In the genomic region with DNA sequence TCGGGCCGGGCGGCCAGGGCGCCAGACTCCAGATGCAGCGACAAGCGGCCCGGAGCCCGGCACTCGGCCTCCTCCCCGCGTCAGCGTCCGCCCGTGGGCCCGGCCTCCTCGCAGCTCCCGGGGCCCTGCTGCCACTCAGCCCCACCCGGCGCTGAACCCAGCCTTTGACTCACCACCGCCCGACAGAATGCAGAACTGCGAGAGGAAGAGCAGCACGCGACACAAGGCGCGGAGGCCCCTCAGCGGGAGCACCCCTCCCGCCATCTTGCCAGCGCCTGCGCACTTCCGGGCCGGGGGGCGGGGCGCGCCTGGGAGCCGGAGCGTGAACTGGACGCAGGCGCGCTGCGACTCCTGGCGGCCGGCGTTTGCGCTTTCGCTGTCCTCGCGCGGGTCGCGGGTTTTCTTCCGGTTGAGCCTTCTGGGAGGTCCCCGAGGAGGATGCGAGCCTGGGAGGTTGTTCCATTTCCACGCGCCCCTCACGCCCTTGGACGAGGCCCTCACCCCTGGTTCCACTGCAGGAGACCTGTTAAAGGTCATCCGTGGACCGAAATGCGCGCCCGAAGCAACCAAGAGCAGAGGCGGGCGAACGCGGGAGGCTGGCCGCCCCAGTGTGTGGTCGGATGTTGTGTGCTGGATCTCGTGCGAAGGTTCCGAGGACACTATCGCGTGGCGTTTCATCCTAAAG, we compare ENCODE assay signal across 1 cellular context.
TF ChIP-seq lines count a peak whose summit lies in the region.

A gene with protein sequence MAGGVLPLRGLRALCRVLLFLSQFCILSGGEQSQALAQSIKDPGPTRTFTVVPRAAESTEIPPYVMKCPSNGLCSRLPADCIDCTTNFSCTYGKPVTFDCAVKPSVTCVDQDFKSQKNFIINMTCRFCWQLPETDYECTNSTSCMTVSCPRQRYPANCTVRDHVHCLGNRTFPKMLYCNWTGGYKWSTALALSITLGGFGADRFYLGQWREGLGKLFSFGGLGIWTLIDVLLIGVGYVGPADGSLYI (minus strand): TSS at position 284 of the 685 bp plus-strand sequence. CDS start 20 bp downstream, at position 264.

TF ChIP-seq in HEK293, 187 proteins besides CTCF, POLR2A, EP300 and RAD21 (continued from another document and continues in another):
- TF ChIP-seq ZBTB1 (tag by site-specific recombination; IDR thresholded peaks at IDR 0.05) (0 out of 2 replicates have a peak, but pooled peaks have one; percentile 5), SP7 (tag by site-specific recombination; IDR thresholded peaks at IDR 0.05) (peak; percentile 82), ZNF391 (tag by site-specific recombination; IDR thresholded peaks at IDR 0.05; ENCODE audit: borderline replicate concordance, low read depth) (peak; percentile 29; the same call in 1 of the 2 replicates), ZNF626 (tag by site-specific recombination; IDR thresholded peaks at IDR 0.05) (peak; percentile 83; the same call in 1 of the 2 replicates), HOXD13 (CRISPR knock-in tag; IDR thresholded peaks at IDR 0.05; ENCODE audit: borderline replicate concordance) (peak; percentile 74; the same call in 1 of the 2 replicates), ZNF677 (tag by site-specific recombination; IDR thresholded peaks at IDR 0.05) (peak; percentile 60; the same call in 1 of the 2 replicates), ZNF133 (tag by site-specific recombination; IDR thresholded peaks at IDR 0.05) (no peak), OVOL3 (tag by site-specific recombination; IDR thresholded peaks at IDR 0.05) (0 out of 2 replicates have a peak, but pooled peaks have one; percentile 12), ZBTB20 (tag by site-specific recombination; IDR thresholded peaks at IDR 0.05) (peak; percentile 99), ZNF555 (tag by site-specific recombination; conservative IDR thresholded peaks at IDR 0.05) (no peak), ZNF549 (tag by site-specific recombination; IDR thresholded peaks at IDR 0.05) (0 out of 2 replicates have a peak, but pooled peaks have one; percentile 32), ZEB2 (tag by site-specific recombination; IDR thresholded peaks at IDR 0.05) (peak; percentile 83), ZNF707 (tag by site-specific recombination; IDR thresholded peaks at IDR 0.05) (no peak), ZNF324 (tag by site-specific recombination; IDR thresholded peaks at IDR 0.05) (0 out of 2 replicates have a peak, but pooled peaks have one; percentile 18), GLI4 (tag by site-specific recombination; IDR thresholded peaks at IDR 0.05) (0 out of 2 replicates have a peak, but pooled peaks have one; percentile 25), ZSCAN23 (tag by site-specific recombination; IDR thresholded peaks at IDR 0.05) (no peak), ZNF394 (tag by site-specific recombination; IDR thresholded peaks at IDR 0.05; ENCODE audit: borderline replicate concordance) (no peak), SETDB1 (IDR thresholded peaks at IDR 0.05; ENCODE audit: insufficient read length, low read length) (no peak), ZNF155 (tag by site-specific recombination; IDR thresholded peaks at IDR 0.05) (no peak), SP3 (tag by site-specific recombination; IDR thresholded peaks at IDR 0.05) (peak; percentile 65), HOXA7 (CRISPR knock-in tag; IDR thresholded peaks at IDR 0.05; ENCODE audit: borderline replicate concordance) (no peak), ZBTB21 (tag by site-specific recombination; IDR thresholded peaks at IDR 0.05) (no peak), ZNF146 (tag by site-specific recombination; IDR thresholded peaks at IDR 0.05) (no peak; the same call in 1 of the 2 replicates), ZNF341 (tag by site-specific recombination; IDR thresholded peaks at IDR 0.05; ENCODE audit: low read depth) (peak; percentile 68), ZFP37 (tag by site-specific recombination; IDR thresholded peaks at IDR 0.05) (peak; percentile 81), KLF8 (tag by site-specific recombination; IDR thresholded peaks at IDR 0.05) (peak; percentile 88), ZNF701 (tag by site-specific recombination; IDR thresholded peaks at IDR 0.05) (no peak)
- TF ChIP-seq, protein P1, sequence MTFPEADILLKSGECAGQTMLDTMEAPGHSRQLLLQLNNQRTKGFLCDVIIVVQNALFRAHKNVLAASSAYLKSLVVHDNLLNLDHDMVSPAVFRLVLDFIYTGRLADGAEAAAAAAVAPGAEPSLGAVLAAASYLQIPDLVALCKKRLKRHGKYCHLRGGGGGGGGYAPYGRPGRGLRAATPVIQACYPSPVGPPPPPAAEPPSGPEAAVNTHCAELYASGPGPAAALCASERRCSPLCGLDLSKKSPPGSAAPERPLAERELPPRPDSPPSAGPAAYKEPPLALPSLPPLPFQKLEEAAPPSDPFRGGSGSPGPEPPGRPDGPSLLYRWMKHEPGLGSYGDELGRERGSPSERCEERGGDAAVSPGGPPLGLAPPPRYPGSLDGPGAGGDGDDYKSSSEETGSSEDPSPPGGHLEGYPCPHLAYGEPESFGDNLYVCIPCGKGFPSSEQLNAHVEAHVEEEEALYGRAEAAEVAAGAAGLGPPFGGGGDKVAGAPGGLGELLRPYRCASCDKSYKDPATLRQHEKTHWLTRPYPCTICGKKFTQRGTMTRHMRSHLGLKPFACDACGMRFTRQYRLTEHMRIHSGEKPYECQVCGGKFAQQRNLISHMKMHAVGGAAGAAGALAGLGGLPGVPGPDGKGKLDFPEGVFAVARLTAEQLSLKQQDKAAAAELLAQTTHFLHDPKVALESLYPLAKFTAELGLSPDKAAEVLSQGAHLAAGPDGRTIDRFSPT (tag by site-specific recombination; IDR thresholded peaks at IDR 0.05), result no peak; the same call in 1 of the 2 replicates
- TF ChIP-seq, protein P2, sequence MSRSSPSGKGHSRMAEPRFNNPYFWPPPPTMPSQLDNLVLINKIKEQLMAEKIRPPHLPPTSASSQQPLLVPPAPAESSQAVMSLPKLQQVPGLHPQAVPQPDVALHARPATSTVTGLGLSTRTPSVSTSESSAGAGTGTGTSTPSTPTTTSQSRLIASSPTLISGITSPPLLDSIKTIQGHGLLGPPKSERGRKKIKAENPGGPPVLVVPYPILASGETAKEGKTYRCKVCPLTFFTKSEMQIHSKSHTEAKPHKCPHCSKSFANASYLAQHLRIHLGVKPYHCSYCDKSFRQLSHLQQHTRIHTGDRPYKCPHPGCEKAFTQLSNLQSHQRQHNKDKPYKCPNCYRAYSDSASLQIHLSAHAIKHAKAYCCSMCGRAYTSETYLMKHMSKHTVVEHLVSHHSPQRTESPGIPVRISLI (tag by site-specific recombination; IDR thresholded peaks at IDR 0.05), result no peak
- TF ChIP-seq, protein P3, sequence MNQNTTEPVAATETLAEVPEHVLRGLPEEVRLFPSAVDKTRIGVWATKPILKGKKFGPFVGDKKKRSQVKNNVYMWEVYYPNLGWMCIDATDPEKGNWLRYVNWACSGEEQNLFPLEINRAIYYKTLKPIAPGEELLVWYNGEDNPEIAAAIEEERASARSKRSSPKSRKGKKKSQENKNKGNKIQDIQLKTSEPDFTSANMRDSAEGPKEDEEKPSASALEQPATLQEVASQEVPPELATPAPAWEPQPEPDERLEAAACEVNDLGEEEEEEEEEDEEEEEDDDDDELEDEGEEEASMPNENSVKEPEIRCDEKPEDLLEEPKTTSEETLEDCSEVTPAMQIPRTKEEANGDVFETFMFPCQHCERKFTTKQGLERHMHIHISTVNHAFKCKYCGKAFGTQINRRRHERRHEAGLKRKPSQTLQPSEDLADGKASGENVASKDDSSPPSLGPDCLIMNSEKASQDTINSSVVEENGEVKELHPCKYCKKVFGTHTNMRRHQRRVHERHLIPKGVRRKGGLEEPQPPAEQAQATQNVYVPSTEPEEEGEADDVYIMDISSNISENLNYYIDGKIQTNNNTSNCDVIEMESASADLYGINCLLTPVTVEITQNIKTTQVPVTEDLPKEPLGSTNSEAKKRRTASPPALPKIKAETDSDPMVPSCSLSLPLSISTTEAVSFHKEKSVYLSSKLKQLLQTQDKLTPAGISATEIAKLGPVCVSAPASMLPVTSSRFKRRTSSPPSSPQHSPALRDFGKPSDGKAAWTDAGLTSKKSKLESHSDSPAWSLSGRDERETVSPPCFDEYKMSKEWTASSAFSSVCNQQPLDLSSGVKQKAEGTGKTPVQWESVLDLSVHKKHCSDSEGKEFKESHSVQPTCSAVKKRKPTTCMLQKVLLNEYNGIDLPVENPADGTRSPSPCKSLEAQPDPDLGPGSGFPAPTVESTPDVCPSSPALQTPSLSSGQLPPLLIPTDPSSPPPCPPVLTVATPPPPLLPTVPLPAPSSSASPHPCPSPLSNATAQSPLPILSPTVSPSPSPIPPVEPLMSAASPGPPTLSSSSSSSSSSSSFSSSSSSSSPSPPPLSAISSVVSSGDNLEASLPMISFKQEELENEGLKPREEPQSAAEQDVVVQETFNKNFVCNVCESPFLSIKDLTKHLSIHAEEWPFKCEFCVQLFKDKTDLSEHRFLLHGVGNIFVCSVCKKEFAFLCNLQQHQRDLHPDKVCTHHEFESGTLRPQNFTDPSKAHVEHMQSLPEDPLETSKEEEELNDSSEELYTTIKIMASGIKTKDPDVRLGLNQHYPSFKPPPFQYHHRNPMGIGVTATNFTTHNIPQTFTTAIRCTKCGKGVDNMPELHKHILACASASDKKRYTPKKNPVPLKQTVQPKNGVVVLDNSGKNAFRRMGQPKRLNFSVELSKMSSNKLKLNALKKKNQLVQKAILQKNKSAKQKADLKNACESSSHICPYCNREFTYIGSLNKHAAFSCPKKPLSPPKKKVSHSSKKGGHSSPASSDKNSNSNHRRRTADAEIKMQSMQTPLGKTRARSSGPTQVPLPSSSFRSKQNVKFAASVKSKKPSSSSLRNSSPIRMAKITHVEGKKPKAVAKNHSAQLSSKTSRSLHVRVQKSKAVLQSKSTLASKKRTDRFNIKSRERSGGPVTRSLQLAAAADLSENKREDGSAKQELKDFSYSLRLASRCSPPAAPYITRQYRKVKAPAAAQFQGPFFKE (tag by site-specific recombination; IDR thresholded peaks at IDR 0.05; ENCODE audit: borderline replicate concordance), result no peak
- TF ChIP-seq, protein P4, sequence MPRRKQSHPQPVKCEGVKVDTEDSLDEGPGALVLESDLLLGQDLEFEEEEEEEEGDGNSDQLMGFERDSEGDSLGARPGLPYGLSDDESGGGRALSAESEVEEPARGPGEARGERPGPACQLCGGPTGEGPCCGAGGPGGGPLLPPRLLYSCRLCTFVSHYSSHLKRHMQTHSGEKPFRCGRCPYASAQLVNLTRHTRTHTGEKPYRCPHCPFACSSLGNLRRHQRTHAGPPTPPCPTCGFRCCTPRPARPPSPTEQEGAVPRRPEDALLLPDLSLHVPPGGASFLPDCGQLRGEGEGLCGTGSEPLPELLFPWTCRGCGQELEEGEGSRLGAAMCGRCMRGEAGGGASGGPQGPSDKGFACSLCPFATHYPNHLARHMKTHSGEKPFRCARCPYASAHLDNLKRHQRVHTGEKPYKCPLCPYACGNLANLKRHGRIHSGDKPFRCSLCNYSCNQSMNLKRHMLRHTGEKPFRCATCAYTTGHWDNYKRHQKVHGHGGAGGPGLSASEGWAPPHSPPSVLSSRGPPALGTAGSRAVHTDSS (tag by site-specific recombination; IDR thresholded peaks at IDR 0.05), result peak; percentile 51; the same call in 1 of the 2 replicates
- TF ChIP-seq, protein P5, sequence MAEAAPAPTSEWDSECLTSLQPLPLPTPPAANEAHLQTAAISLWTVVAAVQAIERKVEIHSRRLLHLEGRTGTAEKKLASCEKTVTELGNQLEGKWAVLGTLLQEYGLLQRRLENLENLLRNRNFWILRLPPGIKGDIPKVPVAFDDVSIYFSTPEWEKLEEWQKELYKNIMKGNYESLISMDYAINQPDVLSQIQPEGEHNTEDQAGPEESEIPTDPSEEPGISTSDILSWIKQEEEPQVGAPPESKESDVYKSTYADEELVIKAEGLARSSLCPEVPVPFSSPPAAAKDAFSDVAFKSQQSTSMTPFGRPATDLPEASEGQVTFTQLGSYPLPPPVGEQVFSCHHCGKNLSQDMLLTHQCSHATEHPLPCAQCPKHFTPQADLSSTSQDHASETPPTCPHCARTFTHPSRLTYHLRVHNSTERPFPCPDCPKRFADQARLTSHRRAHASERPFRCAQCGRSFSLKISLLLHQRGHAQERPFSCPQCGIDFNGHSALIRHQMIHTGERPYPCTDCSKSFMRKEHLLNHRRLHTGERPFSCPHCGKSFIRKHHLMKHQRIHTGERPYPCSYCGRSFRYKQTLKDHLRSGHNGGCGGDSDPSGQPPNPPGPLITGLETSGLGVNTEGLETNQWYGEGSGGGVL (tag by site-specific recombination; IDR thresholded peaks at IDR 0.05), result no peak
- TF ChIP-seq, protein P6, sequence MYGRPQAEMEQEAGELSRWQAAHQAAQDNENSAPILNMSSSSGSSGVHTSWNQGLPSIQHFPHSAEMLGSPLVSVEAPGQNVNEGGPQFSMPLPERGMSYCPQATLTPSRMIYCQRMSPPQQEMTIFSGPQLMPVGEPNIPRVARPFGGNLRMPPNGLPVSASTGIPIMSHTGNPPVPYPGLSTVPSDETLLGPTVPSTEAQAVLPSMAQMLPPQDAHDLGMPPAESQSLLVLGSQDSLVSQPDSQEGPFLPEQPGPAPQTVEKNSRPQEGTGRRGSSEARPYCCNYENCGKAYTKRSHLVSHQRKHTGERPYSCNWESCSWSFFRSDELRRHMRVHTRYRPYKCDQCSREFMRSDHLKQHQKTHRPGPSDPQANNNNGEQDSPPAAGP (tag by site-specific recombination; IDR thresholded peaks at IDR 0.05), result peak; percentile 49
- TF ChIP-seq, protein P7, sequence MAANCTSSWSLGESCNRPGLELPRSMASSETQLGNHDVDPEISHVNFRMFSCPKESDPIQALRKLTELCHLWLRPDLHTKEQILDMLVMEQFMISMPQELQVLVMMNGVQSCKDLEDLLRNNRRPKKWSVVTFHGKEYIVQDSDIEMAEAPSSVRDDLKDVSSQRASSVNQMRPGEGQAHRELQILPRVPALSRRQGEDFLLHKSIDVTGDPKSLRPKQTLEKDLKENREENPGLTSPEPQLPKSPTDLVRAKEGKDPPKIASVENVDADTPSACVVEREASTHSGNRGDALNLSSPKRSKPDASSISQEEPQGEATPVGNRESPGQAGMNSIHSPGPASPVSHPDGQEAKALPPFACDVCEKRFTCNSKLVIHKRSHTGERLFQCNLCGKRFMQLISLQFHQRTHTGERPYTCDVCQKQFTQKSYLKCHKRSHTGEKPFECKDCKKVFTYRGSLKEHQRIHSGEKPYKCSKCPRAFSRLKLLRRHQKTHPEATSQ (tag by site-specific recombination; IDR thresholded peaks at IDR 0.05), result 0 out of 2 replicates have a peak, but pooled peaks have one; percentile 20
- TF ChIP-seq, protein P8, sequence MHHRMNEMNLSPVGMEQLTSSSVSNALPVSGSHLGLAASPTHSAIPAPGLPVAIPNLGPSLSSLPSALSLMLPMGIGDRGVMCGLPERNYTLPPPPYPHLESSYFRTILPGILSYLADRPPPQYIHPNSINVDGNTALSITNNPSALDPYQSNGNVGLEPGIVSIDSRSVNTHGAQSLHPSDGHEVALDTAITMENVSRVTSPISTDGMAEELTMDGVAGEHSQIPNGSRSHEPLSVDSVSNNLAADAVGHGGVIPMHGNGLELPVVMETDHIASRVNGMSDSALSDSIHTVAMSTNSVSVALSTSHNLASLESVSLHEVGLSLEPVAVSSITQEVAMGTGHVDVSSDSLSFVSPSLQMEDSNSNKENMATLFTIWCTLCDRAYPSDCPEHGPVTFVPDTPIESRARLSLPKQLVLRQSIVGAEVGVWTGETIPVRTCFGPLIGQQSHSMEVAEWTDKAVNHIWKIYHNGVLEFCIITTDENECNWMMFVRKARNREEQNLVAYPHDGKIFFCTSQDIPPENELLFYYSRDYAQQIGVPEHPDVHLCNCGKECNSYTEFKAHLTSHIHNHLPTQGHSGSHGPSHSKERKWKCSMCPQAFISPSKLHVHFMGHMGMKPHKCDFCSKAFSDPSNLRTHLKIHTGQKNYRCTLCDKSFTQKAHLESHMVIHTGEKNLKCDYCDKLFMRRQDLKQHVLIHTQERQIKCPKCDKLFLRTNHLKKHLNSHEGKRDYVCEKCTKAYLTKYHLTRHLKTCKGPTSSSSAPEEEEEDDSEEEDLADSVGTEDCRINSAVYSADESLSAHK (tag by site-specific recombination; IDR thresholded peaks at IDR 0.05), result no peak
